ENCODE assay signal across 1 cellular context in the genomic region with DNA sequence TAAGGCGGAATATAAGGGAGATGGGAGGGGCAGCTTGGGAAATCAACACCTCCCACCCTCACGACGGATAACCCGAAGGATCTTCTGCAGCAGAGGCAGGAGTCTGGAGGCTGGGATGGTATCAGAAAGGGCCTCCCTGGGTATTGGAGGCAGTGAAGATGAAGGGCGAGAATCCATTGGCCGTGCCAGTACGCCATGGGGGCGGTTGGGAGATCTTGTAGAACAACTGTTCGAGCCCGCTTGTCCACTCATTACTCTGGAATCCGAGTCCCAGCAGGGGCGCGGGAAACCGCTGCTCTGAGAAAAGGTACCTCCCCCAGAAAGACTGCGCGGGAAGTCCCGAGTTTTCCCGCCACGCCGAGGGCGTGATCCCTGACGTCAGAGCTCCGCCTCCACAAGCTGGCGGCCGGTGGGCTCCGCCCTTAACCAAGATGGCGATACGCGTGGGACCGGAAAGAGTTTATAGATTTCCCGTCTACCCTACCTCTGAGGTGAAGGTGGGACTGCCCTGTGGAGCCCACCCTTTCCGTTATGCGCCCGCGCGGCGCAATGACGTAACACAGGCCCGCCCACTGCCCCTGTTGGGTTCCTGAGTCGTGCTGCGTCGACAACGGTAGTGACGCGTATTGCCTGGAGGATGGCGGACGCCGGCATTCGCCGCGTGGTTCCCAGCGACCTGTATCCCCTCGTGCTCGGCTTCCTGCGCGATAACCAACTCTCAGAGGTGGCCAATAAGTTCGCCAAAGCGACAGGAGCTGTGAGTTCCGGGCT.
A peak's percentile ranks its signal among the peaks of the same experiment; 100 is the strongest.
TF ChIP-seq lines count a peak whose summit lies in the region.

A gene (plus strand): TSS at position 616 of the 771 bp plus-strand sequence. CDS start 22 bp downstream, at position 638.

TF ChIP-seq in HepG2, 621 proteins besides CTCF, POLR2A, EP300 and RAD21 (continued from another document and continues in another):
- TF ChIP-seq, protein P1, sequence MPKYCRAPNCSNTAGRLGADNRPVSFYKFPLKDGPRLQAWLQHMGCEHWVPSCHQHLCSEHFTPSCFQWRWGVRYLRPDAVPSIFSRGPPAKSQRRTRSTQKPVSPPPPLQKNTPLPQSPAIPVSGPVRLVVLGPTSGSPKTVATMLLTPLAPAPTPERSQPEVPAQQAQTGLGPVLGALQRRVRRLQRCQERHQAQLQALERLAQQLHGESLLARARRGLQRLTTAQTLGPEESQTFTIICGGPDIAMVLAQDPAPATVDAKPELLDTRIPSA (CRISPR knock-in tag; IDR thresholded peaks at IDR 0.05; ENCODE audit: borderline replicate concordance), result no peak
- TF ChIP-seq PAWR (CRISPR knock-in tag; IDR thresholded peaks at IDR 0.05; ENCODE audit: borderline replicate concordance) (no peak), WIZ (CRISPR knock-in tag; IDR thresholded peaks at IDR 0.05) (no peak), TGIF2 (CRISPR knock-in tag; IDR thresholded peaks at IDR 0.05) (no peak), GTF3A (CRISPR knock-in tag; conservative IDR thresholded peaks at IDR 0.05) (no peak), SETDB1 (CRISPR knock-in tag; IDR thresholded peaks at IDR 0.05; ENCODE audit: borderline replicate concordance) (no peak), ZMYM4 (CRISPR knock-in tag; IDR thresholded peaks at IDR 0.05) (peak; percentile 91), NR1H2 (CRISPR knock-in tag; IDR thresholded peaks at IDR 0.05; ENCODE audit: borderline replicate concordance, low read depth) (no peak), ZFP36L1 (CRISPR knock-in tag; IDR thresholded peaks at IDR 0.05) (no peak), ZNF207 (IDR thresholded peaks at IDR 0.05; ENCODE audit: borderline replicate concordance) (no peak), RXRA (CRISPR knock-in tag; IDR thresholded peaks at IDR 0.05) (peak; percentile 87), ZNF34 (CRISPR knock-in tag; IDR thresholded peaks at IDR 0.05; ENCODE audit: borderline replicate concordance) (no peak), ZNF703 (CRISPR knock-in tag; IDR thresholded peaks at IDR 0.05; ENCODE audit: borderline replicate concordance) (0 out of 2 replicates have a peak, but pooled peaks have one; percentile 73), NRL (CRISPR knock-in tag; IDR thresholded peaks at IDR 0.05; ENCODE audit: borderline replicate concordance) (no peak; the same call in none of the 2 replicates), ZNF614 (CRISPR knock-in tag; IDR thresholded peaks at IDR 0.05; ENCODE audit: borderline replicate concordance) (peak; percentile 77; the same call in 1 of the 2 replicates), YEATS4 (CRISPR knock-in tag; IDR thresholded peaks at IDR 0.05; ENCODE audit: borderline replicate concordance) (peak; percentile 97), GFI1 (CRISPR knock-in tag; IDR thresholded peaks at IDR 0.05; ENCODE audit: borderline replicate concordance) (peak; percentile 80), CBX5 (CRISPR knock-in tag; IDR thresholded peaks at IDR 0.05; ENCODE audit: borderline replicate concordance) (0 out of 2 replicates have a peak, but pooled peaks have one; percentile 53), NFIC (IDR thresholded peaks at IDR 0.05; ENCODE audit: low read length) (no peak; the same call in 1 of the 2 replicates), MTF1 (CRISPR knock-in tag; IDR thresholded peaks at IDR 0.05) (no peak), HNRNPK (IDR thresholded peaks at IDR 0.05; ENCODE audit: low read depth, low read length, poor library complexity, severe bottlenecking) (no peak)
- TF ChIP-seq, protein P2, sequence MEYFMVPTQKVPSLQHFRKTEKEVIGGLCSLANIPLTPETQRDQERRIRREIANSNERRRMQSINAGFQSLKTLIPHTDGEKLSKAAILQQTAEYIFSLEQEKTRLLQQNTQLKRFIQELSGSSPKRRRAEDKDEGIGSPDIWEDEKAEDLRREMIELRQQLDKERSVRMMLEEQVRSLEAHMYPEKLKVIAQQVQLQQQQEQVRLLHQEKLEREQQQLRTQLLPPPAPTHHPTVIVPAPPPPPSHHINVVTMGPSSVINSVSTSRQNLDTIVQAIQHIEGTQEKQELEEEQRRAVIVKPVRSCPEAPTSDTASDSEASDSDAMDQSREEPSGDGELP (IDR thresholded peaks at IDR 0.05; ENCODE audit: borderline replicate concordance, low read depth), result peak; percentile 48; the same call in 1 of the 2 replicates
- TF ChIP-seq, protein P3, sequence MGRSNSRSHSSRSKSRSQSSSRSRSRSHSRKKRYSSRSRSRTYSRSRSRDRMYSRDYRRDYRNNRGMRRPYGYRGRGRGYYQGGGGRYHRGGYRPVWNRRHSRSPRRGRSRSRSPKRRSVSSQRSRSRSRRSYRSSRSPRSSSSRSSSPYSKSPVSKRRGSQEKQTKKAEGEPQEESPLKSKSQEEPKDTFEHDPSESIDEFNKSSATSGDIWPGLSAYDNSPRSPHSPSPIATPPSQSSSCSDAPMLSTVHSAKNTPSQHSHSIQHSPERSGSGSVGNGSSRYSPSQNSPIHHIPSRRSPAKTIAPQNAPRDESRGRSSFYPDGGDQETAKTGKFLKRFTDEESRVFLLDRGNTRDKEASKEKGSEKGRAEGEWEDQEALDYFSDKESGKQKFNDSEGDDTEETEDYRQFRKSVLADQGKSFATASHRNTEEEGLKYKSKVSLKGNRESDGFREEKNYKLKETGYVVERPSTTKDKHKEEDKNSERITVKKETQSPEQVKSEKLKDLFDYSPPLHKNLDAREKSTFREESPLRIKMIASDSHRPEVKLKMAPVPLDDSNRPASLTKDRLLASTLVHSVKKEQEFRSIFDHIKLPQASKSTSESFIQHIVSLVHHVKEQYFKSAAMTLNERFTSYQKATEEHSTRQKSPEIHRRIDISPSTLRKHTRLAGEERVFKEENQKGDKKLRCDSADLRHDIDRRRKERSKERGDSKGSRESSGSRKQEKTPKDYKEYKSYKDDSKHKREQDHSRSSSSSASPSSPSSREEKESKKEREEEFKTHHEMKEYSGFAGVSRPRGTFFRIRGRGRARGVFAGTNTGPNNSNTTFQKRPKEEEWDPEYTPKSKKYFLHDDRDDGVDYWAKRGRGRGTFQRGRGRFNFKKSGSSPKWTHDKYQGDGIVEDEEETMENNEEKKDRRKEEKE (IDR thresholded peaks at IDR 0.05), result no peak
- TF ChIP-seq, protein P4, sequence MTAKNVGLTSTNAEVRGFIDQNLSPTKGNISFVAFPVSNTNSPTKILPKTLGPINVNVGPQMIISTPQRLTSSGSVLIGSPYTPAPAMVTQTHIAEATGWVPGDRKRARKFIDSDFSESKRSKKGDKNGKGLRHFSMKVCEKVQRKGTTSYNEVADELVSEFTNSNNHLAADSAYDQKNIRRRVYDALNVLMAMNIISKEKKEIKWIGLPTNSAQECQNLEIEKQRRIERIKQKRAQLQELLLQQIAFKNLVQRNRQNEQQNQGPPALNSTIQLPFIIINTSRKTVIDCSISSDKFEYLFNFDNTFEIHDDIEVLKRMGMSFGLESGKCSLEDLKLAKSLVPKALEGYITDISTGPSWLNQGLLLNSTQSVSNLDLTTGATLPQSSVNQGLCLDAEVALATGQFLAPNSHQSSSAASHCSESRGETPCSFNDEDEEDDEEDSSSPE (CRISPR knock-in tag; IDR thresholded peaks at IDR 0.05), result peak; percentile 100
- TF ChIP-seq, protein P5, sequence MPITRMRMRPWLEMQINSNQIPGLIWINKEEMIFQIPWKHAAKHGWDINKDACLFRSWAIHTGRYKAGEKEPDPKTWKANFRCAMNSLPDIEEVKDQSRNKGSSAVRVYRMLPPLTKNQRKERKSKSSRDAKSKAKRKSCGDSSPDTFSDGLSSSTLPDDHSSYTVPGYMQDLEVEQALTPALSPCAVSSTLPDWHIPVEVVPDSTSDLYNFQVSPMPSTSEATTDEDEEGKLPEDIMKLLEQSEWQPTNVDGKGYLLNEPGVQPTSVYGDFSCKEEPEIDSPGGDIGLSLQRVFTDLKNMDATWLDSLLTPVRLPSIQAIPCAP (CRISPR knock-in tag; IDR thresholded peaks at IDR 0.05; ENCODE audit: low read depth), result no peak
- TF ChIP-seq, protein P6, sequence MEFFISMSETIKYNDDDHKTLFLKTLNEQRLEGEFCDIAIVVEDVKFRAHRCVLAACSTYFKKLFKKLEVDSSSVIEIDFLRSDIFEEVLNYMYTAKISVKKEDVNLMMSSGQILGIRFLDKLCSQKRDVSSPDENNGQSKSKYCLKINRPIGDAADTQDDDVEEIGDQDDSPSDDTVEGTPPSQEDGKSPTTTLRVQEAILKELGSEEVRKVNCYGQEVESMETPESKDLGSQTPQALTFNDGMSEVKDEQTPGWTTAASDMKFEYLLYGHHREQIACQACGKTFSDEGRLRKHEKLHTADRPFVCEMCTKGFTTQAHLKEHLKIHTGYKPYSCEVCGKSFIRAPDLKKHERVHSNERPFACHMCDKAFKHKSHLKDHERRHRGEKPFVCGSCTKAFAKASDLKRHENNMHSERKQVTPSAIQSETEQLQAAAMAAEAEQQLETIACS (CRISPR knock-in tag; IDR thresholded peaks at IDR 0.05), result peak; percentile 45; the same call in 1 of the 2 replicates
- TF ChIP-seq, protein P7, sequence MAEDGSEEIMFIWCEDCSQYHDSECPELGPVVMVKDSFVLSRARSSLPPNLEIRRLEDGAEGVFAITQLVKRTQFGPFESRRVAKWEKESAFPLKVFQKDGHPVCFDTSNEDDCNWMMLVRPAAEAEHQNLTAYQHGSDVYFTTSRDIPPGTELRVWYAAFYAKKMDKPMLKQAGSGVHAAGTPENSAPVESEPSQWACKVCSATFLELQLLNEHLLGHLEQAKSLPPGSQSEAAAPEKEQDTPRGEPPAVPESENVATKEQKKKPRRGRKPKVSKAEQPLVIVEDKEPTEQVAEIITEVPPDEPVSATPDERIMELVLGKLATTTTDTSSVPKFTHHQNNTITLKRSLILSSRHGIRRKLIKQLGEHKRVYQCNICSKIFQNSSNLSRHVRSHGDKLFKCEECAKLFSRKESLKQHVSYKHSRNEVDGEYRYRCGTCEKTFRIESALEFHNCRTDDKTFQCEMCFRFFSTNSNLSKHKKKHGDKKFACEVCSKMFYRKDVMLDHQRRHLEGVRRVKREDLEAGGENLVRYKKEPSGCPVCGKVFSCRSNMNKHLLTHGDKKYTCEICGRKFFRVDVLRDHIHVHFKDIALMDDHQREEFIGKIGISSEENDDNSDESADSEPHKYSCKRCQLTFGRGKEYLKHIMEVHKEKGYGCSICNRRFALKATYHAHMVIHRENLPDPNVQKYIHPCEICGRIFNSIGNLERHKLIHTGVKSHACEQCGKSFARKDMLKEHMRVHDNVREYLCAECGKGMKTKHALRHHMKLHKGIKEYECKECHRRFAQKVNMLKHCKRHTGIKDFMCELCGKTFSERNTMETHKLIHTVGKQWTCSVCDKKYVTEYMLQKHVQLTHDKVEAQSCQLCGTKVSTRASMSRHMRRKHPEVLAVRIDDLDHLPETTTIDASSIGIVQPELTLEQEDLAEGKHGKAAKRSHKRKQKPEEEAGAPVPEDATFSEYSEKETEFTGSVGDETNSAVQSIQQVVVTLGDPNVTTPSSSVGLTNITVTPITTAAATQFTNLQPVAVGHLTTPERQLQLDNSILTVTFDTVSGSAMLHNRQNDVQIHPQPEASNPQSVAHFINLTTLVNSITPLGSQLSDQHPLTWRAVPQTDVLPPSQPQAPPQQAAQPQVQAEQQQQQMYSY (CRISPR knock-in tag; IDR thresholded peaks at IDR 0.05), result no peak
- TF ChIP-seq, protein P8, sequence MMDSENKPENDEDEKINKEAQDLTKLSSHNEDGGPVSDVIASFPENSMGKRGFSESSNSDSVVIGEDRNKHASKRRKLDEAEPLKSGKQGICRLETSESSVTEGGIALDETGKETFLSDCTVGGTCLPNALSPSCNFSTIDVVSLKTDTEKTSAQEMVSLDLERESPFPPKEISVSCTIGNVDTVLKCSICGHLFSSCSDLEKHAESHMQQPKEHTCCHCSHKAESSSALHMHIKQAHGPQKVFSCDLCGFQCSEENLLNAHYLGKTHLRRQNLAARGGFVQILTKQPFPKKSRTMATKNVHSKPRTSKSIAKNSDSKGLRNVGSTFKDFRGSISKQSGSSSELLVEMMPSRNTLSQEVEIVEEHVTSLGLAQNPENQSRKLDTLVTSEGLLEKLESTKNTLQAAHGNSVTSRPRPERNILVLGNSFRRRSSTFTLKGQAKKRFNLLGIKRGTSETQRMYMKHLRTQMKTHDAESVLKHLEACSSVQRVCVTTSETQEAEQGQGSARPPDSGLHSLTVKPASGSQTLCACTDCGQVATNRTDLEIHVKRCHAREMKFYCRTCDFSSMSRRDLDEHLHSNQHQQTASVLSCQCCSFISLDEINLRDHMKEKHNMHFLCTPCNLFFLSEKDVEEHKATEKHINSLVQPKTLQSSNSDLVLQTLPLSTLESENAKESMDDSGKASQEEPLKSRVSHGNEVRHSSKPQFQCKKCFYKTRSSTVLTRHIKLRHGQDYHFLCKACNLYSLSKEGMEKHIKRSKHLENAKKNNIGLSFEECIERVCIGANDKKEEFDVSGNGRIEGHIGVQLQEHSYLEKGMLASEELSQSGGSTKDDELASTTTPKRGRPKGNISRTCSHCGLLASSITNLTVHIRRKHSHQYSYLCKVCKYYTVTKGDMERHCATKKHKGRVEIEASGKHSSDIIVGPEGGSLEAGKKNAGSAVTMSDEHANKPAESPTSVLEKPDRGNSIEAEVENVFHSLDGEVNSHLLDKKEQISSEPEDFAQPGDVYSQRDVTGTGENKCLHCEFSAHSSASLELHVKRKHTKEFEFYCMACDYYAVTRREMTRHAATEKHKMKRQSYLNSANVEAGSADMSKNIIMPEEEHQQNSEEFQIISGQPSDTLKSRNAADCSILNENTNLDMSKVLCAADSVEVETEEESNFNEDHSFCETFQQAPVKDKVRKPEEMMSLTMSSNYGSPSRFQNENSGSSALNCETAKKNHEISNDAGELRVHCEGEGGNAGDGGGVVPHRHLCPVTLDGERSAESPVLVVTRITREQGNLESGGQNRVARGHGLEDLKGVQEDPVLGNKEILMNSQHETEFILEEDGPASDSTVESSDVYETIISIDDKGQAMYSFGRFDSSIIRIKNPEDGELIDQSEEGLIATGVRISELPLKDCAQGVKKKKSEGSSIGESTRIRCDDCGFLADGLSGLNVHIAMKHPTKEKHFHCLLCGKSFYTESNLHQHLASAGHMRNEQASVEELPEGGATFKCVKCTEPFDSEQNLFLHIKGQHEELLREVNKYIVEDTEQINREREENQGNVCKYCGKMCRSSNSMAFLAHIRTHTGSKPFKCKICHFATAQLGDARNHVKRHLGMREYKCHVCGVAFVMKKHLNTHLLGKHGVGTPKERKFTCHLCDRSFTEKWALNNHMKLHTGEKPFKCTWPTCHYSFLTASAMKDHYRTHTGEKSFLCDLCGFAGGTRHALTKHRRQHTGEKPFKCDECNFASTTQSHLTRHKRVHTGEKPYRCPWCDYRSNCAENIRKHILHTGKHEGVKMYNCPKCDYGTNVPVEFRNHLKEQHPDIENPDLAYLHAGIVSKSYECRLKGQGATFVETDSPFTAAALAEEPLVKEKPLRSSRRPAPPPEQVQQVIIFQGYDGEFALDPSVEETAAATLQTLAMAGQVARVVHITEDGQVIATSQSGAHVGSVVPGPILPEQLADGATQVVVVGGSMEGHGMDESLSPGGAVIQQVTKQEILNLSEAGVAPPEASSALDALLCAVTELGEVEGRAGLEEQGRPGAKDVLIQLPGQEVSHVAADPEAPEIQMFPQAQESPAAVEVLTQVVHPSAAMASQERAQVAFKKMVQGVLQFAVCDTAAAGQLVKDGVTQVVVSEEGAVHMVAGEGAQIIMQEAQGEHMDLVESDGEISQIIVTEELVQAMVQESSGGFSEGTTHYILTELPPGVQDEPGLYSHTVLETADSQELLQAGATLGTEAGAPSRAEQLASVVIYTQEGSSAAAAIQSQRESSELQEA (CRISPR knock-in tag; IDR thresholded peaks at IDR 0.05; ENCODE audit: not compliant biosample characterization), result peak; percentile 27
- TF ChIP-seq, protein P9, sequence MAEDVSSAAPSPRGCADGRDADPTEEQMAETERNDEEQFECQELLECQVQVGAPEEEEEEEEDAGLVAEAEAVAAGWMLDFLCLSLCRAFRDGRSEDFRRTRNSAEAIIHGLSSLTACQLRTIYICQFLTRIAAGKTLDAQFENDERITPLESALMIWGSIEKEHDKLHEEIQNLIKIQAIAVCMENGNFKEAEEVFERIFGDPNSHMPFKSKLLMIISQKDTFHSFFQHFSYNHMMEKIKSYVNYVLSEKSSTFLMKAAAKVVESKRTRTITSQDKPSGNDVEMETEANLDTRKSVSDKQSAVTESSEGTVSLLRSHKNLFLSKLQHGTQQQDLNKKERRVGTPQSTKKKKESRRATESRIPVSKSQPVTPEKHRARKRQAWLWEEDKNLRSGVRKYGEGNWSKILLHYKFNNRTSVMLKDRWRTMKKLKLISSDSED (CRISPR knock-in tag; IDR thresholded peaks at IDR 0.05), result no peak
